Comparison of ENCODE assay signal across 20 cellular contexts in genomic region chr17:44924107-44924544, GRCh38. TPM values are rescaled to one million over a fixed set of nuclear protein-coding genes. Genes with fewer than 3 reads are reported as not detected.
DNase-seq lines count a peak whose midpoint lies in the region; ATAC-seq and TF ChIP-seq lines count a peak whose summit lies in the region.
"Had no signal": no experiment of that assay in that cellular context is flagged by ENCODE, and none has a peak within 500 bp of the region (broad histone marks: within the 10 kb centered on the region; RNA-seq: fewer than 3 reads in every experiment).

No MANE protein-coding gene starts in this region.

- no peaks in the 10 kb centered on the region for H3K9me2 ChIP-seq in Karpas-422 (replicated peaks; ENCODE audit: insufficient read depth, low read length)

- no peak overlapping the region for H3K4me2 ChIP-seq in Karpas-422 (ENCODE audit: low read depth, low read length, poor library complexity, severe bottlenecking)
- H3K4me2 ChIP-seq: hepatocyte had no signal

- H3K9ac ChIP-seq in Karpas-422 (ENCODE audit: low read length): no peak overlapping the region

- peaks cover 2% of the 10 kb centered on the region for H3K36me3 Mint-ChIP-seq in T-helper 17 cell (ENCODE audit: low read depth)
- H3K36me3 Mint-ChIP-seq: CD4-positive, CD25-positive, alpha-beta regulatory T cell had no signal

- H3K4me3 Mint-ChIP-seq in T-helper 17 cell: no peak overlapping the region
- H3K4me3 Mint-ChIP-seq: CD4-positive, CD25-positive, alpha-beta regulatory T cell; mesothelial cell of epicardium; T-helper 2 cell treated with Interferon-gamma antibody and Interleukin-4, amounts not matched to agents 5 μg/mL and 100 μg/mL, for 36 hours had no signal

- no peak overlapping the region for H3K27ac ChIP-seq in Karpas-422 (ENCODE audit: low read length)
- no peak overlapping the region for H3K27ac ChIP-seq in sigmoid colon
- H3K27ac ChIP-seq: cardiac muscle cell, hepatocyte, tibial artery had no signal

- DNase-seq in NCI-H2171 treated with DMSO at 0.1 percent for 48 hours (lab: John Stamatoyannopoulos, UW) (peak; percentile 36), NCI-H2171 (lab: John Stamatoyannopoulos, UW) (no peak), Karpas-422 (peak; percentile 46), T-helper 17 cell (no peak), sigmoid colon (peak; percentile 27), SKM-1 treated with dmso at 0.1 percent for 144 hours (lab: John Stamatoyannopoulos, UW; ENCODE audit: unreplicated experiment) (no peak), ecto neural progenitor cell (ENCODE audit: low spot score) (no peak)
- DNase-seq: activated CD4-positive, alpha-beta T cell treated with anti-CD3 and anti-CD28 coated beads, Interleukin-2, amount 50 U/mL, for 1 hour; CD4-positive, CD25-positive, alpha-beta regulatory T cell; NCI-H146; NK-92 treated with Interleukin-12 subunit alpha and Interleukin-12 subunit beta, amount 100 ng/mL, for 24 hours; occipital lobe; Right ventricle myocardium superior had no signal

- H4K20me1 ChIP-seq in Karpas-422 (ENCODE audit: insufficient read depth, low read depth, low read length): 0 out of 2 replicates have a peak, but pooled peaks cover 3% of the 10 kb centered on the region

- peak overlapping the region; percentile 43 for H3K27ac Mint-ChIP-seq in T-helper 17 cell
- H3K27ac Mint-ChIP-seq: mesothelial cell of epicardium; T-helper 2 cell treated with Interferon-gamma antibody and Interleukin-4, amounts not matched to agents 5 μg/mL and 100 μg/mL, for 36 hours had no signal

- no peak for TF ChIP-seq EP300 in sigmoid colon (IDR thresholded peaks at IDR 0.05)

- 64 to 85% methylated on average over 9 of the region's 9 CpGs for WGBS in sigmoid colon, 2 donors

- TF ChIP-seq CTCF in sigmoid colon (IDR thresholded peaks at IDR 0.05): no peak

- H3K4me3 ChIP-seq in Karpas-422 (ENCODE audit: low read length) (no peak overlapping the region), sigmoid colon (no peak overlapping the region)
- H3K4me3 ChIP-seq: cardiac muscle cell, hepatocyte, tibial artery had no signal

- H2AFZ ChIP-seq in Karpas-422 (ENCODE audit: low read length): no peak overlapping the region
- H2AFZ ChIP-seq: hepatocyte had no signal

- H3K36me3 ChIP-seq in Karpas-422 (ENCODE audit: insufficient read depth, low read length): peaks cover 13% of the 10 kb centered on the region; the same call in 1 of the 2 replicates
- no peaks in the 10 kb centered on the region for H3K36me3 ChIP-seq in sigmoid colon
- H3K36me3 ChIP-seq: tibial artery had no signal

- H3K27me3 ChIP-seq in Karpas-422 (ENCODE audit: low read length) (no peaks in the 10 kb centered on the region), sigmoid colon (no peaks in the 10 kb centered on the region)
- H3K27me3 ChIP-seq: cardiac muscle cell, tibial artery had no signal

- H3K4me1 ChIP-seq in Karpas-422 (ENCODE audit: low read length) (peaks cover 21% of the 10 kb centered on the region), sigmoid colon (peaks cover 0 to 3% (median 0%) of the 10 kb centered on the region in 4 donors)

- peaks cover 29% of the 10 kb centered on the region for H3K27me3 Mint-ChIP-seq in T-helper 17 cell

- no peaks in the 10 kb centered on the region for H3K9me3 ChIP-seq in Karpas-422 (ENCODE audit: low read length)
- H3K9me3 ChIP-seq in T-helper 17 cell (ENCODE audit: control insufficient read depth, low read length, poor library complexity, severe bottlenecking): no peaks in the 10 kb centered on the region
- no peaks in the 10 kb centered on the region for H3K9me3 ChIP-seq in sigmoid colon
- H3K9me3 ChIP-seq: tibial artery had no signal

- no peaks in the 10 kb centered on the region for H3K4me1 Mint-ChIP-seq in T-helper 17 cell
- H3K4me1 Mint-ChIP-seq: CD4-positive, CD25-positive, alpha-beta regulatory T cell had no signal

- H3K79me2 ChIP-seq in Karpas-422 (ENCODE audit: low read length): no peaks in the 10 kb centered on the region
- H3K79me2 ChIP-seq: hepatocyte had no signal

- no peak for TF ChIP-seq POLR2A in sigmoid colon (IDR thresholded peaks at IDR 0.05)

- intact Hi-C loops in sigmoid colon (cut with DNase I): loop anchor here (5.0 kb wide), 2 partner anchors 208 to 842 kb away; partner anchors contain the start of gene PLCD3

- no peak for ATAC-seq in T-helper 17 cell
- no peak for ATAC-seq in GM19328 (IDR thresholded peaks at IDR 0.05; ENCODE audit: unreplicated experiment)

RNA-seq across cellular contexts. Expression of gene GFAP, which starts 8.8 kb away (rescaled TPM):
- not detected in 2 replicates for total RNA-seq in Karpas-422 (2014; rRNA removed; shearing (Covaris generic); ENCODE audit: low replicate concordance)
- total RNA-seq in T-helper 17 cell (under 1 TPM in 1 of 2 donors, not detected in 1; 0.18 TPM), sigmoid colon (not detected)
- polyA plus RNA-seq in sigmoid colon: 1 to 10 TPM in 2 of 3 donors, not detected in 1; 1.3 to 2.4 TPM
- total RNA-seq: A673; CD4-positive, CD25-positive, alpha-beta regulatory T cell; mesothelial cell of epicardium had no signal
- polyA plus RNA-seq: CD4-positive, CD25-positive, alpha-beta regulatory T cell; hepatocyte had no signal

RNA-seq across cellular contexts. Expression of gene KIF18B, which starts 23.4 kb away (rescaled TPM):
- 8.5 and 11.8 TPM in 2 replicates for total RNA-seq in Karpas-422 (2014; rRNA removed; shearing (Covaris generic); ENCODE audit: low replicate concordance)
- total RNA-seq in T-helper 17 cell: under 1 TPM in 1 of 2 donors, not detected in 1; 0.08 TPM
- total RNA-seq in sigmoid colon: 1 to 10 TPM in 1 of 4 donors, under 1 TPM in 3; under 0.01 to 1.4 (median 0.30) TPM
- 10 to 100 TPM in 1 of 3 donors, 1 to 10 TPM in 1, under 1 TPM in 1; 0.60 to 10.5 (median 1.4) TPM for polyA plus RNA-seq in sigmoid colon

RNA-seq across cellular contexts. Expression of gene EFTUD2, which starts 24.9 kb away (rescaled TPM):
- 80.2 and 97.5 TPM in 2 replicates for total RNA-seq in Karpas-422 (2014; rRNA removed; shearing (Covaris generic); ENCODE audit: low replicate concordance)
- total RNA-seq in T-helper 17 cell: 100 to 1,000 TPM; 109 to 133 TPM
- 10 to 100 TPM; 33.7 to 93.1 (median 55.8) TPM for total RNA-seq in sigmoid colon
- 10 to 100 TPM; 20.6 to 48.4 (median 21.6) TPM for polyA plus RNA-seq in sigmoid colon

RNA-seq across cellular contexts. Expression of gene C1QL1, which starts 44.0 kb away (rescaled TPM):
- total RNA-seq in Karpas-422 (2014; rRNA removed; shearing (Covaris generic); ENCODE audit: low replicate concordance): not detected in 2 replicates
- total RNA-seq in T-helper 17 cell: not detected
- 1 to 10 TPM in 2 of 4 donors, under 1 TPM in 2; 0.41 to 4.3 (median 1.3) TPM for total RNA-seq in sigmoid colon
- polyA plus RNA-seq in sigmoid colon: 1 to 10 TPM in 2 of 3 donors, not detected in 1; 1.4 to 2.0 TPM
- total RNA-seq: CD4-positive, CD25-positive, alpha-beta regulatory T cell had no signal
- polyA plus RNA-seq: CD4-positive, CD25-positive, alpha-beta regulatory T cell had no signal

Comparison
In these comparisons a context has a peak if more than half of its experiments do, and no peak if none do; other contexts are left out.
1. DNase-seq: peak in NCI-H2171 treated with DMSO at 0.1 percent for 48 hours (single experiment), Karpas-422 (single experiment) and sigmoid colon (single experiment); none in NCI-H2171 (single experiment), T-helper 17 cell (0 of 3), SKM-1 treated with dmso at 0.1 percent for 144 hours (single experiment) and ecto neural progenitor cell (single experiment).